In the genomic region with DNA sequence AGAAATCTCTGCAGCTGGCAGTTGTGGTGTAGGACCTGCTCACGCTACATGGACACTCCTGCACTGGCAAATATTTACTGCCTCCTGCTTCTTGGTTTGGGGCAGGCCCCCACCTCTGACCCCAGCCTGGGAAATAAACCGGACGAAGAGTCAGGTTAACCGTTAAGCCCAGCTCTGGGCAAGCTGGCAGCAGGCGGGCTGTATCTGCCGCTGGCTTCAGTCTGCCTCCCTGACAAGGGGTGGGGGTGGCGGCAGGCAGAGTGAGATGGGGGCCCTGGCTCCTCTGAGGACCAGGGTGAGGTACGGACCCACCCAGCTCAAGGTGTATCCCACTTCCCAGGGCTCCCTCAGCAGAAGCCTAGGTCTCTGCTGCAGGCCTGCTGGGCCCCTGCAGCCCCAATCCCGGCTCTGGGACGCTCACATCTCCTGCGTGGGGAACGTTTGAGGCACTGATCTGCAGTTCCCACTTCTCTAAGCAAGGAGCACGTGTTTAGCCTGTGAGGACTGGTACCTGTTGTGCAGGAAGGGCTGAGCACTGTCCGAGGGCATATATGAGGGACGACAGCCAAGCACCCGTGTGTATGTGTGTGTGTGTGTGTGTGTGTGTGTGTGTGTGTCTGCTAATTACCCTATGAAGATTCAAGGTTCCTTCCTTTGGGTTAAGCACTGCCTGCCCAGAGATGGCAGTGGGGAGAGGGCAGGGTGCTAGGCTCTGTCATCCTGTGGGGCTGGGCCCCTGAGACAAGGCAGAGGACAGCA, we compare ENCODE assay signal across 10 cellular contexts. TPM values are rescaled to one million over a fixed set of nuclear protein-coding genes. Genes with fewer than 3 reads are reported as not detected.
DNase-seq lines count a peak whose midpoint lies in the region; ATAC-seq and TF ChIP-seq lines count a peak whose summit lies in the region.
"Had no signal": no experiment of that assay in that cellular context is flagged by ENCODE, and none has a peak within 500 bp of the region (broad histone marks: within the 10 kb centered on the region; RNA-seq: fewer than 3 reads in every experiment).

No MANE protein-coding gene starts in this region.

- peak overlapping the region; percentile 63 for H2AFZ ChIP-seq in IMR-90 (replicated peaks; ENCODE audit: low read length, poor library complexity)

- intact Hi-C loops in IMR-90 (cut with micrococcal nuclease), result no loop called here

- H4K5ac ChIP-seq in IMR-90 (ENCODE audit: low read depth, low read length), result no peak overlapping the region

- POLR2A ChIA-PET in IMR-90 (lab: Charles Lee; ENCODE audit: unreplicated experiment), result no interaction called here

- H3K27me3 Mint-ChIP-seq in endodermal cell (ENCODE audit: insufficient read depth), result no peaks in the 10 kb centered on the region
- no peaks in the 10 kb centered on the region for H3K27me3 Mint-ChIP-seq in neural crest cell (ENCODE audit: low read depth)

- H3K14ac ChIP-seq in IMR-90 (replicated peaks; ENCODE audit: low read depth, low read length), result no peak overlapping the region

- H2BK5ac ChIP-seq in IMR-90 (ENCODE audit: low read depth, low read length, poor library complexity, severe bottlenecking), result no peak overlapping the region

- no peak for TF ChIP-seq POLR2A in IMR-90 (IDR thresholded peaks at IDR 0.05; ENCODE audit: low read depth, low read length)

- H3K9ac ChIP-seq in BLaER1 (peak overlapping the region; percentile 29; the same call in 1 of the 2 replicates), IMR-90 (ENCODE audit: low read depth, low read length) (no peak overlapping the region), endodermal cell (ENCODE audit: extremely low read depth, low read length, poor library complexity, severe bottlenecking) (no peak overlapping the region)

- H3K36me3 Mint-ChIP-seq in endodermal cell (ENCODE audit: low read depth) (no peaks in the 10 kb centered on the region), neural crest cell (ENCODE audit: low read depth) (no peaks in the 10 kb centered on the region)

- no peak overlapping the region for H3K56ac ChIP-seq in IMR-90 (ENCODE audit: extremely low read depth, insufficient read depth, low read length)

- in situ Hi-C loops in IMR-90 (cut with MboI; ENCODE audit: low sequenced_read_pairs), result no loop called here

- no peak overlapping the region for H3K18ac ChIP-seq in IMR-90 (ENCODE audit: low read depth, low read length)

- dilution Hi-C loops in IMR-90 (cut with HindIII; ENCODE audit: low sequenced_read_pairs, unreplicated experiment), result no loop called here

- DNase-seq in IMR-90 (no peak), endodermal cell (peak; percentile 60), neural crest cell (ENCODE audit: low read depth, low spot score) (no peak), LoVo (ENCODE audit: low spot score) (no peak), cerebellar cortex (ENCODE audit: low spot score) (no peak)
- DNase-seq: activated CD4-positive, alpha-beta T cell treated with anti-CD3 and anti-CD28 coated beads, Interleukin-2, amount 10 ng/mL, durations not matched to agents 24 days and 14 days; amniotic stem cell had no signal

- no peak for TF ChIP-seq RAD21 in IMR-90 (IDR thresholded peaks at IDR 0.05; ENCODE audit: low read length)

- H4K20me1 ChIP-seq in BLaER1, result peaks cover 39% of the 10 kb centered on the region; the same call in 1 of the 2 replicates
- H4K20me1 ChIP-seq in IMR-90 (ENCODE audit: insufficient read depth, low read length), result no peaks in the 10 kb centered on the region

- no peak overlapping the region; the same call in 1 of the 2 replicates for H3K4ac ChIP-seq in IMR-90 (ENCODE audit: low read depth, low read length)

- no peaks in the 10 kb centered on the region for H3K9me3 Mint-ChIP-seq in endodermal cell
- no peaks in the 10 kb centered on the region for H3K9me3 Mint-ChIP-seq in neural crest cell
- H3K9me3 Mint-ChIP-seq: activated CD4-positive, alpha-beta T cell treated with anti-CD3 and anti-CD28 coated beads, Interleukin-2, amount 10 ng/mL, durations not matched to agents 24 days and 14 days had no signal

- H3K4me1 ChIP-seq in BLaER1, result peaks cover 56% of the 10 kb centered on the region
- no peaks in the 10 kb centered on the region for H3K4me1 ChIP-seq in IMR-90 (ENCODE audit: control insufficient read depth, insufficient read depth, low read length)
- no peaks in the 10 kb centered on the region for H3K4me1 ChIP-seq in endodermal cell (ENCODE audit: control insufficient read depth, insufficient read depth, low read length)

- H3K79me1 ChIP-seq in IMR-90 (ENCODE audit: low read depth in 1 of 2, low read length in 2 of 2), result peaks cover 0 to 8% of the 10 kb centered on the region in 2 experiments; a peak in 2 of 4 replicates

- 73% methylated on average over 11 of the region's 16 CpGs; no CpG with 5 or more reads in 1 of the 2 experiments for WGBS in IMR-90 (ENCODE audit: extremely low coverage in 2 of 2, insufficient read length in 1 of 2), 2 experiments
- WGBS in endodermal cell (ENCODE audit: insufficient coverage in 1 of 2, insufficient read length in 1 of 2), 2 experiments, result 83 to 90% methylated on average over 10 to 16 of the region's 16 CpGs

- H3K9me1 ChIP-seq in IMR-90 (ENCODE audit: insufficient read depth, low read length), result peaks cover 11% of the 10 kb centered on the region

- H3K4me2 ChIP-seq in BLaER1, result peak overlapping the region; percentile 81
- no peak overlapping the region for H3K4me2 ChIP-seq in IMR-90 (ENCODE audit: low read depth, low read length)

- H3K27me3 ChIP-seq in BLaER1 (peaks cover 29% of the 10 kb centered on the region), IMR-90 (ENCODE audit: control insufficient read depth, insufficient read depth, low read length) (no peaks in the 10 kb centered on the region), endodermal cell (ENCODE audit: control insufficient read depth, insufficient read depth, low read length, poor library complexity, severe bottlenecking) (no peaks in the 10 kb centered on the region)

- peak overlapping the region; percentile 1 for H2AK9ac ChIP-seq in IMR-90 (replicated peaks; ENCODE audit: low read depth, low read length, poor library complexity)

- peak overlapping the region; percentile 88 to 93; a peak in 2 of 4 replicates for H4K8ac ChIP-seq in IMR-90 (ENCODE audit: low read depth in 2 of 2, low read length in 2 of 2)

- H4K91ac ChIP-seq in IMR-90 (ENCODE audit: insufficient read depth, low read depth, low read length), result no peak overlapping the region

- CTCF ChIA-PET in IMR-90 (lab: Yijun Ruan, JAX), result no interaction called here

- no peak for ATAC-seq in IMR-90 (ENCODE audit: low read depth)
- no peak for ATAC-seq in HG02678 (IDR thresholded peaks at IDR 0.05; ENCODE audit: unreplicated experiment)
- no peak for ATAC-seq in HG03095 (IDR thresholded peaks at IDR 0.05; ENCODE audit: unreplicated experiment)

- no peak overlapping the region for H3K27ac Mint-ChIP-seq in endodermal cell
- H3K27ac Mint-ChIP-seq in neural crest cell (ENCODE audit: unreplicated experiment), result no peak overlapping the region

- TF ChIP-seq CTCF in IMR-90 (conservative IDR thresholded peaks at IDR 0.05; ENCODE audit: low read depth, low read length) (no peak), endodermal cell (conservative IDR thresholded peaks at IDR 0.05) (no peak), neural crest cell (conservative IDR thresholded peaks at IDR 0.05) (no peak)

- peaks cover under 1% of the 10 kb centered on the region for H3K4me1 Mint-ChIP-seq in endodermal cell
- peaks cover 11% of the 10 kb centered on the region for H3K4me1 Mint-ChIP-seq in neural crest cell

- H3K9me3 ChIP-seq in BLaER1, result no peaks in the 10 kb centered on the region
- no peaks in the 10 kb centered on the region for H3K9me3 ChIP-seq in IMR-90 (ENCODE audit: control insufficient read depth, insufficient read depth, low read length)
- H3K9me3 ChIP-seq in endodermal cell (ENCODE audit: control insufficient read depth, low read length), result no peaks in the 10 kb centered on the region

- H2BK20ac ChIP-seq in IMR-90 (ENCODE audit: low read depth, low read length), result no peak overlapping the region

- H2BK120ac ChIP-seq in IMR-90 (ENCODE audit: low read depth, low read length), result no peak overlapping the region

- no TSS peak for BruUV-seq in IMR-90 (replicated peaks; lab: Mats Ljungman, UMichigan)

- no peak overlapping the region for H3K4me3 ChIP-seq in BLaER1
- no peak overlapping the region for H3K4me3 ChIP-seq in IMR-90 (ENCODE audit: insufficient read depth, low read depth, low read length)
- no peak overlapping the region for H3K4me3 ChIP-seq in endodermal cell (ENCODE audit: low read length)

- H3K23ac ChIP-seq in IMR-90 (ENCODE audit: low read depth, low read length), result no peak overlapping the region

- H3K27ac ChIP-seq in BLaER1 (no peak overlapping the region), IMR-90 (ENCODE audit: insufficient read depth, low read length) (no peak overlapping the region), endodermal cell (ENCODE audit: low read depth, low read length) (no peak overlapping the region)

- H2BK15ac ChIP-seq in IMR-90 (ENCODE audit: low read depth, low read length), result no peak overlapping the region

- H3K4me3 Mint-ChIP-seq in endodermal cell (peak overlapping the region; percentile 88), neural crest cell (peak overlapping the region; percentile 86)

- H2AK5ac ChIP-seq in IMR-90 (ENCODE audit: low read depth, low read length), result peak overlapping the region; percentile 50; the same call in 1 of the 2 replicates

- H3K36me3 ChIP-seq in BLaER1 (no peaks in the 10 kb centered on the region), IMR-90 (ENCODE audit: control insufficient read depth, insufficient read depth, low read length) (peaks cover 2% of the 10 kb centered on the region; the same call in 1 of the 2 replicates), endodermal cell (ENCODE audit: control insufficient read depth, insufficient read depth, low read length) (no peaks in the 10 kb centered on the region)

RNA-seq across cellular contexts. Expression of a gene that starts 1.1 kb away (rescaled TPM):
- 1.4 and 1.6 TPM in 2 replicates for total RNA-seq in IMR-90 (2012; rRNA removed)
- polyA plus RNA-seq in IMR-90 (2012; rRNA removed), result 9.4 and 10.7 TPM in 2 replicates
- 4.4 and 12.6 TPM in 2 replicates for polyA plus RNA-seq in IMR-90 (2012; cell fraction: cytosol; rRNA removed)
- polyA plus RNA-seq in IMR-90 (2012; cell fraction: nucleus; rRNA removed; ENCODE audit: low replicate concordance), result 49.1 and 126 TPM in 2 replicates
- 10 to 100 TPM; 27.4 to 31.2 TPM for total RNA-seq in endodermal cell
- polyA plus RNA-seq in endodermal cell (2013, experiment 1 of 2), result 30.7 TPM
- polyA plus RNA-seq in endodermal cell (2013, experiment 2 of 2), result 24.6 TPM
- total RNA-seq in neural crest cell, result 15.4 and 16.7 TPM in 2 replicates

RNA-seq across cellular contexts. Expression of a gene that starts 9.0 kb away (rescaled TPM):
- total RNA-seq in IMR-90 (2012; rRNA removed) (1.7 and 3.4 TPM in 2 replicates), endodermal cell (10 to 100 TPM; 22.4 to 52.8 TPM), neural crest cell (1.4 and 3.3 TPM in 2 replicates)
- 7.3 and 8.1 TPM in 2 replicates for polyA plus RNA-seq in IMR-90 (2012; rRNA removed)
- polyA plus RNA-seq in IMR-90 (2012; cell fraction: cytosol; rRNA removed), result 3.7 and 12.1 TPM in 2 replicates
- polyA plus RNA-seq in IMR-90 (2012; cell fraction: nucleus; rRNA removed; ENCODE audit: low replicate concordance), result 11.7 and 22.2 TPM in 2 replicates
- 6.2 TPM for polyA plus RNA-seq in endodermal cell (2013, experiment 1 of 2)
- polyA plus RNA-seq in endodermal cell (2013, experiment 2 of 2), result 6.4 TPM

RNA-seq across cellular contexts. Expression of a gene that starts 38.2 kb away (rescaled TPM):
- 158 and 177 TPM in 2 replicates for total RNA-seq in IMR-90 (2012; rRNA removed)
- polyA plus RNA-seq in IMR-90 (2012; rRNA removed), result 222 and 283 TPM in 2 replicates
- 148 and 255 TPM in 2 replicates for polyA plus RNA-seq in IMR-90 (2012; cell fraction: cytosol; rRNA removed)
- 57.9 and 153 TPM in 2 replicates for polyA plus RNA-seq in IMR-90 (2012; cell fraction: nucleus; rRNA removed; ENCODE audit: low replicate concordance)
- 100 to 1,000 TPM; 158 to 180 TPM for total RNA-seq in endodermal cell
- polyA plus RNA-seq in endodermal cell (2013, experiment 1 of 2), result 174 TPM
- 166 TPM for polyA plus RNA-seq in endodermal cell (2013, experiment 2 of 2)
- total RNA-seq in neural crest cell, result 151 and 159 TPM in 2 replicates

RNA-seq across cellular contexts. Expression of a gene that starts 39.1 kb away (rescaled TPM):
- total RNA-seq in IMR-90 (2012; rRNA removed), result 115 and 143 TPM in 2 replicates
- 97.6 and 114 TPM in 2 replicates for polyA plus RNA-seq in IMR-90 (2012; rRNA removed)
- polyA plus RNA-seq in IMR-90 (2012; cell fraction: cytosol; rRNA removed), result 84.8 and 104 TPM in 2 replicates
- polyA plus RNA-seq in IMR-90 (2012; cell fraction: nucleus; rRNA removed; ENCODE audit: low replicate concordance), result 45.4 and 104 TPM in 2 replicates
- 10 to 100 TPM; 64.7 to 73.6 TPM for total RNA-seq in endodermal cell
- polyA plus RNA-seq in endodermal cell (2013, experiment 1 of 2), result 38.1 TPM
- 44.2 TPM for polyA plus RNA-seq in endodermal cell (2013, experiment 2 of 2)
- 94.9 and 103 TPM in 2 replicates for total RNA-seq in neural crest cell
